In the genomic region with DNA sequence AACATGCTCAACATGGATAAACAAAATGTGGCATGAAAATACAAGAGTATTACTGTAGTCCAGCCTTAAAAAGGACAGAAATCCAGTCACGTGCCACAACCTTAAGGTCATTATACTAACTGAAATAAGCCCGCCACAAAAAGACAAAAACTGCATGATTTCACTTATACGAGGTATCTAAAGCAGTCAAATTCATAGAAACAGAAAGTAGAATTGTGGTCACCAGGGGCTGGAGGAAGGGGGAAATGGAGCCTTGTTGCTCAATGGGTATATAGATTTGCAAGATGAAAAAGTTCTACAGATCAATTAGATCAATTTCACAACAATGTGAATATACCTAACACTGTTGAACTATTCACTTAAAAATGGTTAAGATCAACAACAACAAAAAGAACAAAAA, we compare ENCODE assay signal across 10 cellular contexts. TPM values are rescaled to one million over a fixed set of nuclear protein-coding genes. Genes with fewer than 3 reads are reported as not detected.
DNase-seq lines count a peak whose midpoint lies in the region; ATAC-seq and TF ChIP-seq lines count a peak whose summit lies in the region.
"Had no signal": no experiment of that assay in that cellular context is flagged by ENCODE, and none has a peak within 500 bp of the region (broad histone marks: within the 10 kb centered on the region; RNA-seq: fewer than 3 reads in every experiment).

No MANE protein-coding gene starts in this region.

- peak overlapping the region; percentile 61 for H3K4me2 ChIP-seq in OCI-LY1 (ENCODE audit: low read length)

- no peaks in the 10 kb centered on the region for H3K9me2 ChIP-seq in OCI-LY1 (ENCODE audit: low read depth, low read length)

- no peak overlapping the region for H3K9ac ChIP-seq in OCI-LY1 (ENCODE audit: low read length)

- DNase-seq in CD14-positive monocyte (ENCODE audit: low spot score) (no peak), HK-2 (ENCODE audit: unreplicated experiment) (no peak), SK-N-DZ (ENCODE audit: low spot score) (no peak), hippocampal formation (lab: John Stamatoyannopoulos, UW) (no peak), MG63 (no peak)
- DNase-seq: testis had no signal

- no peak overlapping the region for H3K27ac ChIP-seq in OCI-LY1 (ENCODE audit: low read depth, low read length, poor library complexity, severe bottlenecking)
- H3K27ac ChIP-seq: SJSA1, testis had no signal

- H2AFZ ChIP-seq in OCI-LY1 (ENCODE audit: low read length): no peak overlapping the region

- H3K36me3 Mint-ChIP-seq in CD14-positive monocyte: peaks cover 52 to 56% of the 10 kb centered on the region in 2 donors

- ATAC-seq in GM19324 (IDR thresholded peaks at IDR 0.05; ENCODE audit: low FRiP score, unreplicated experiment) (peak; percentile 83), HG03045 (IDR thresholded peaks at IDR 0.05; ENCODE audit: unreplicated experiment) (peak; percentile 78)

- peak overlapping the region; percentile 13 to 61 for H3K4me3 Mint-ChIP-seq in CD14-positive monocyte

- intact Hi-C loops in CD14-positive monocyte (cut with micrococcal nuclease): no loop called here

- H4K20me1 ChIP-seq in OCI-LY1 (ENCODE audit: insufficient read depth, low read length): no peaks in the 10 kb centered on the region

- peaks cover 60% of the 10 kb centered on the region for H3K79me2 ChIP-seq in OCI-LY1 (ENCODE audit: insufficient read depth, low read length)

- no peaks in the 10 kb centered on the region for H3K27me3 ChIP-seq in OCI-LY1 (ENCODE audit: insufficient read depth, low read length)
- H3K27me3 ChIP-seq in MG63: no peaks in the 10 kb centered on the region
- H3K27me3 ChIP-seq: SJSA1, testis had no signal

- H3K27me3 Mint-ChIP-seq in CD14-positive monocyte (ENCODE audit: low read depth in 3 of 3): no peaks in the 10 kb centered on the region

- H3K36me3 ChIP-seq in OCI-LY1 (ENCODE audit: insufficient read depth, low read length) (peaks cover 38% of the 10 kb centered on the region), MG63 (peaks cover 4% of the 10 kb centered on the region)

- H3K4me1 ChIP-seq in OCI-LY1 (ENCODE audit: insufficient read depth, low read length, severe bottlenecking): peaks cover 32% of the 10 kb centered on the region
- H3K4me1 ChIP-seq: SJSA1, testis had no signal

- H3K9me3 Mint-ChIP-seq in CD14-positive monocyte: peaks cover 0 to 3% (median 0%) of the 10 kb centered on the region in 7 donors

- peaks cover 5% of the 10 kb centered on the region; the same call in 1 of the 2 replicates for H3K9me3 ChIP-seq in OCI-LY1 (ENCODE audit: low read length)
- peaks cover 2% of the 10 kb centered on the region; the same call in 1 of the 2 replicates for H3K9me3 ChIP-seq in MG63
- H3K9me3 ChIP-seq: SJSA1, testis had no signal

- TF ChIP-seq CTCF in CD14-positive monocyte (IDR thresholded peaks at IDR 0.05) (no peak), OCI-LY1 (IDR thresholded peaks at IDR 0.05; ENCODE audit: low read length) (no peak)

- peaks cover 69% of the 10 kb centered on the region for H3K4me1 Mint-ChIP-seq in CD14-positive monocyte

- no peaks in the 10 kb centered on the region for H3F3A ChIP-seq in OCI-LY1 (ENCODE audit: insufficient read depth, low read length)

- H3K4me3 ChIP-seq in OCI-LY1 (ENCODE audit: low read depth, low read length, poor library complexity, severe bottlenecking) (no peak overlapping the region), MG63 (no peak overlapping the region)
- H3K4me3 ChIP-seq: SJSA1, testis had no signal

- H3K27ac Mint-ChIP-seq in CD14-positive monocyte: peak overlapping the region; percentile 58 to 91 (median 78)

RNA-seq across cellular contexts. Expression of a gene that starts 7.4 kb away (rescaled TPM):
- polyA plus RNA-seq in CD14-positive monocyte: 100 to 1,000 TPM; 145 to 169 TPM
- 73.6 and 78.8 TPM in 2 replicates for polyA plus RNA-seq in SK-N-DZ (2014; cell fraction: cytosol; rRNA removed)
- polyA plus RNA-seq in SK-N-DZ (2014; cell fraction: nucleus; rRNA removed): 32.1 and 37.3 TPM in 2 replicates
- total RNA-seq in MG63 (2014; rRNA removed; shearing (Covaris generic); ENCODE audit: low replicate concordance): 23.4 and 34.4 TPM in 2 replicates

RNA-seq across cellular contexts. Expression of a gene that starts 7.4 kb away (rescaled TPM):
- polyA plus RNA-seq in CD14-positive monocyte: 1 to 10 TPM; 3.8 to 4.3 TPM
- polyA plus RNA-seq in SK-N-DZ (2014; cell fraction: cytosol; rRNA removed): 0.29 and 1.5 TPM in 2 replicates
- polyA plus RNA-seq in SK-N-DZ (2014; cell fraction: nucleus; rRNA removed): 0.50 and 1.2 TPM in 2 replicates
- 0.62 and 1.8 TPM in 2 replicates for total RNA-seq in MG63 (2014; rRNA removed; shearing (Covaris generic); ENCODE audit: low replicate concordance)

RNA-seq across cellular contexts. Expression of a gene that starts 24.3 kb away (rescaled TPM):
- polyA plus RNA-seq in CD14-positive monocyte: 100 to 1,000 TPM; 317 to 321 TPM
- 159 and 167 TPM in 2 replicates for polyA plus RNA-seq in SK-N-DZ (2014; cell fraction: cytosol; rRNA removed)
- polyA plus RNA-seq in SK-N-DZ (2014; cell fraction: nucleus; rRNA removed): 53.6 and 60.6 TPM in 2 replicates
- 258 and 273 TPM in 2 replicates for total RNA-seq in MG63 (2014; rRNA removed; shearing (Covaris generic); ENCODE audit: low replicate concordance)
